In the genomic region with DNA sequence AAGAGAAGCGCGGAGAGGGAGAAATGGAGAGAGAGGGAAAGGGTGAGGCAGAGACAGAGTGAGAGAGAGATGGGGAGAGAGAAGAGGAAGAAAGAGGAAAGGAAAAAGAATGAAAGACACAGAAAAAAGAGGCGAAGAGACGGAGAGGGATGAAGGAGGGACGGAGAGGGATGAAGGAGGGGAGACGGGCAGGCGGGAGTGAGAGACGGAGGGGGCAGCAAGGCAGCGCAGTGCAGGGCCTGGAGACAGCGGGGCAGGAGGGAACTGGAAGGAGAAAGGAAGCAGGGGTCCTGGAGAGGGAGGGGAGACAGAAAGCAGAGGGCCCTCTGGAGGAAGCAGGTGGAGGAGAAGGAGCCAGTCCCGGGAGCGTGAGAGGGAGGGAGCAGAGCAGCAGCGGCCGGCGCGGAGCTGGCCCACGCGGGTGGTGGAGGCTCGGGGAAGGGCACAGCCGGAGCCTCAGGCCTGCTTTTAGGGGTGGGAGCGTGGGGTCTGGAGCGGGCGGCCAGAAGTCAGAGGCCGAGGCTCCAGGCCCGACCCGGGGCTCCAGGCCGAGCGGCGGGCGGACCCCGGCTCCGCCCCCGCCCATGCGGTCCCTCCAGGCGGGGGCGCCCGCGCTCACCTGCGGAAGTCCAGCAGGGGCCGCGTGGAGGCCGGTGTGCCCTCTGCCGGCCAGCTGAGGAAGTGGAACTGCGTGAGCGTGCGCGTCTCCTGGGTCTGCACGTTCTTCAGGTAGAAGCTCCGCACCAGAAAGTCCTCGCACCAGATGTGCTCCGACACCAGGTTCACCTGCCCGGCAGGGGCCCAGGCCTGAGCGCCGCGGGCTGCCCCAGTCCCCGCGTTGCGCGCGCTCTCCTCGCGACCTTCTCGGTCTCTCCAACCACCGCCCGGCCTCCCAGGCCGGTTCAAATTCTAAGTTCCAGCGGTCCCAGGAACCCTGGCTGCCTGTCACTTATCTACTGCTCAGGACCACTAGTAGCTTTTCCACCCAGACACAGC, we compare ENCODE assay signal across 8 cellular contexts. TPM values are rescaled to one million over a fixed set of nuclear protein-coding genes. Genes with fewer than 3 reads are reported as not detected.
DNase-seq lines count a peak whose midpoint lies in the region; ATAC-seq and TF ChIP-seq lines count a peak whose summit lies in the region.

No MANE protein-coding gene starts in this region.

- CTCF ChIA-PET in WTC11 (lab: Charles Lee) = interaction anchor here (0.6 to 5.7 kb wide), 77 partner anchors 9 to 332 kb away, joined by 3 to 158 read pairs (median 5); a partner anchor contains a TSS

- H3K36me3 ChIP-seq in kidney epithelial cell (ENCODE audit: control insufficient read depth, insufficient read depth, low read length) = no peaks in the 10 kb centered on the region

- no peaks in the 10 kb centered on the region for H3K36me3 Mint-ChIP-seq in WTC11

- H3K27me3 ChIP-seq in kidney epithelial cell (ENCODE audit: control insufficient read depth, insufficient read depth, low read length) = peaks cover 9% of the 10 kb centered on the region

- H3K27ac ChIP-seq in caudate nucleus (ENCODE audit: low read depth, low read length) = peak overlapping the region; percentile 63

- H3K27me3 Mint-ChIP-seq in WTC11 (ENCODE audit: low read depth) = peaks cover 64% of the 10 kb centered on the region

- TF ChIP-seq CTCF in WTC11 (IDR thresholded peaks at IDR 0.05) (peak; percentile 96), kidney epithelial cell (IDR thresholded peaks at IDR 0.05; ENCODE audit: insufficient read depth, low read length, poor library complexity, severe bottlenecking) (peak; percentile 92)

- peak overlapping the region; percentile 88 for H3K4me3 Mint-ChIP-seq in WTC11

- peak overlapping the region; percentile 7; the same call in 1 of the 2 replicates for H3K27ac Mint-ChIP-seq in WTC11

- ATAC-seq in HG02885 (IDR thresholded peaks at IDR 0.05; ENCODE audit: poor library complexity, unreplicated experiment) (peak; percentile 91), WTC11 (peak; percentile 82)

- peaks cover 21% of the 10 kb centered on the region for H3K4me1 Mint-ChIP-seq in WTC11

- H3K9me3 Mint-ChIP-seq in WTC11 = peaks cover 5% of the 10 kb centered on the region; the same call in 1 of the 2 replicates

- DNase-seq in NCI-H524 (lab: John Stamatoyannopoulos, UW) = peak; percentile 54 to 73
- DNase-seq in NCI-H524 treated with DMSO at 0.1 percent for 48 hours (lab: John Stamatoyannopoulos, UW) = no peak
- peak; percentile 78 to 82 for DNase-seq in NCI-H2081 (lab: John Stamatoyannopoulos, UW)
- DNase-seq in WTC11 (ENCODE audit: low spot score) = peak; percentile 90
- peak in 54 of 61 donors; percentile 36 to 83 (median 65) for DNase-seq in caudate nucleus (lab: John Stamatoyannopoulos, UW)
- no peak for DNase-seq in kidney epithelial cell (ENCODE audit: low read depth)
- peak; percentile 79 to 85 for DNase-seq in stimulated activated CD4-positive, alpha-beta T cell treated with anti-CD3 and anti-CD28 coated beads, Interleukin-15, amount 100 ng/mL, for 48 hours (ENCODE audit: low read depth in 2 of 2)

- POLR2A ChIA-PET in WTC11 (lab: Charles Lee) = interaction anchor here (0.6 to 1.9 kb wide), 9 partner anchors 8 to 119 kb away, joined by 3 to 17 read pairs (median 5); a partner anchor contains a TSS

- H3K4me3 ChIP-seq in kidney epithelial cell (ENCODE audit: low read depth, low read length) = peak overlapping the region; percentile 49

TF ChIP-seq in WTC11, 78 proteins besides CTCF, POLR2A, EP300 and RAD21 (continues in another document):
- TF ChIP-seq HMGA2 (CRISPR knock-in tag; IDR thresholded peaks at IDR 0.05) (no peak), ATF1 (CRISPR knock-in tag; IDR thresholded peaks at IDR 0.05) (peak; percentile 59; the same call in 1 of the 2 replicates), MXD4 (CRISPR knock-in tag; IDR thresholded peaks at IDR 0.05; ENCODE audit: borderline replicate concordance) (no peak), ZNF121 (CRISPR knock-in tag; IDR thresholded peaks at IDR 0.05) (no peak), SP1 (CRISPR knock-in tag; conservative IDR thresholded peaks at IDR 0.05) (peak; percentile 90), NR2C2 (CRISPR knock-in tag; IDR thresholded peaks at IDR 0.05) (no peak), SMAD3 (CRISPR knock-in tag; IDR thresholded peaks at IDR 0.05; ENCODE audit: borderline replicate concordance) (no peak; the same call in 1 of the 2 replicates), ZNF423 (CRISPR knock-in tag; IDR thresholded peaks at IDR 0.05) (no peak), RELA (CRISPR knock-in tag; IDR thresholded peaks at IDR 0.05; ENCODE audit: borderline replicate concordance) (no peak), IRF2 (CRISPR knock-in tag; IDR thresholded peaks at IDR 0.05; ENCODE audit: borderline replicate concordance, low read depth) (no peak)
- TF ChIP-seq, protein P1, sequence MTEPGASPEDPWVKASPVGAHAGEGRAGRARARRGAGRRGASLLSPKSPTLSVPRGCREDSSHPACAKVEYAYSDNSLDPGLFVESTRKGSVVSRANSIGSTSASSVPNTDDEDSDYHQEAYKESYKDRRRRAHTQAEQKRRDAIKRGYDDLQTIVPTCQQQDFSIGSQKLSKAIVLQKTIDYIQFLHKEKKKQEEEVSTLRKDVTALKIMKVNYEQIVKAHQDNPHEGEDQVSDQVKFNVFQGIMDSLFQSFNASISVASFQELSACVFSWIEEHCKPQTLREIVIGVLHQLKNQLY (CRISPR knock-in tag; IDR thresholded peaks at IDR 0.05) = no peak
- TF ChIP-seq, protein P2, sequence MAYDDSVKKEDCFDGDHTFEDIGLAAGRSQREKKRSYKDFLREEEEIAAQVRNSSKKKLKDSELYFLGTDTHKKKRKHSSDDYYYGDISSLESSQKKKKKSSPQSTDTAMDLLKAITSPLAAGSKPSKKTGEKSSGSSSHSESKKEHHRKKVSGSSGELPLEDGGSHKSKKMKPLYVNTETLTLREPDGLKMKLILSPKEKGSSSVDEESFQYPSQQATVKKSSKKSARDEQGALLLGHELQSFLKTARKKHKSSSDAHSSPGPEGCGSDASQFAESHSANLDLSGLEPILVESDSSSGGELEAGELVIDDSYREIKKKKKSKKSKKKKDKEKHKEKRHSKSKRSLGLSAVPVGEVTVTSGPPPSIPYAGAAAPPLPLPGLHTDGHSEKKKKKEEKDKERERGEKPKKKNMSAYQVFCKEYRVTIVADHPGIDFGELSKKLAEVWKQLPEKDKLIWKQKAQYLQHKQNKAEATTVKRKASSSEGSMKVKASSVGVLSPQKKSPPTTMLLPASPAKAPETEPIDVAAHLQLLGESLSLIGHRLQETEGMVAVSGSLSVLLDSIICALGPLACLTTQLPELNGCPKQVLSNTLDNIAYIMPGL (CRISPR knock-in tag; IDR thresholded peaks at IDR 0.05) = peak; percentile 100
- TF ChIP-seq, protein P3, sequence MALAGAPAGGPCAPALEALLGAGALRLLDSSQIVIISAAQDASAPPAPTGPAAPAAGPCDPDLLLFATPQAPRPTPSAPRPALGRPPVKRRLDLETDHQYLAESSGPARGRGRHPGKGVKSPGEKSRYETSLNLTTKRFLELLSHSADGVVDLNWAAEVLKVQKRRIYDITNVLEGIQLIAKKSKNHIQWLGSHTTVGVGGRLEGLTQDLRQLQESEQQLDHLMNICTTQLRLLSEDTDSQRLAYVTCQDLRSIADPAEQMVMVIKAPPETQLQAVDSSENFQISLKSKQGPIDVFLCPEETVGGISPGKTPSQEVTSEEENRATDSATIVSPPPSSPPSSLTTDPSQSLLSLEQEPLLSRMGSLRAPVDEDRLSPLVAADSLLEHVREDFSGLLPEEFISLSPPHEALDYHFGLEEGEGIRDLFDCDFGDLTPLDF (CRISPR knock-in tag; IDR thresholded peaks at IDR 0.05) = no peak; the same call in 1 of the 2 replicates
- TF ChIP-seq, protein P4, sequence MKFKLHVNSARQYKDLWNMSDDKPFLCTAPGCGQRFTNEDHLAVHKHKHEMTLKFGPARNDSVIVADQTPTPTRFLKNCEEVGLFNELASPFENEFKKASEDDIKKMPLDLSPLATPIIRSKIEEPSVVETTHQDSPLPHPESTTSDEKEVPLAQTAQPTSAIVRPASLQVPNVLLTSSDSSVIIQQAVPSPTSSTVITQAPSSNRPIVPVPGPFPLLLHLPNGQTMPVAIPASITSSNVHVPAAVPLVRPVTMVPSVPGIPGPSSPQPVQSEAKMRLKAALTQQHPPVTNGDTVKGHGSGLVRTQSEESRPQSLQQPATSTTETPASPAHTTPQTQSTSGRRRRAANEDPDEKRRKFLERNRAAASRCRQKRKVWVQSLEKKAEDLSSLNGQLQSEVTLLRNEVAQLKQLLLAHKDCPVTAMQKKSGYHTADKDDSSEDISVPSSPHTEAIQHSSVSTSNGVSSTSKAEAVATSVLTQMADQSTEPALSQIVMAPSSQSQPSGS (CRISPR knock-in tag; IDR thresholded peaks at IDR 0.05; ENCODE audit: borderline replicate concordance, low read depth) = no peak
- TF ChIP-seq, protein P5, sequence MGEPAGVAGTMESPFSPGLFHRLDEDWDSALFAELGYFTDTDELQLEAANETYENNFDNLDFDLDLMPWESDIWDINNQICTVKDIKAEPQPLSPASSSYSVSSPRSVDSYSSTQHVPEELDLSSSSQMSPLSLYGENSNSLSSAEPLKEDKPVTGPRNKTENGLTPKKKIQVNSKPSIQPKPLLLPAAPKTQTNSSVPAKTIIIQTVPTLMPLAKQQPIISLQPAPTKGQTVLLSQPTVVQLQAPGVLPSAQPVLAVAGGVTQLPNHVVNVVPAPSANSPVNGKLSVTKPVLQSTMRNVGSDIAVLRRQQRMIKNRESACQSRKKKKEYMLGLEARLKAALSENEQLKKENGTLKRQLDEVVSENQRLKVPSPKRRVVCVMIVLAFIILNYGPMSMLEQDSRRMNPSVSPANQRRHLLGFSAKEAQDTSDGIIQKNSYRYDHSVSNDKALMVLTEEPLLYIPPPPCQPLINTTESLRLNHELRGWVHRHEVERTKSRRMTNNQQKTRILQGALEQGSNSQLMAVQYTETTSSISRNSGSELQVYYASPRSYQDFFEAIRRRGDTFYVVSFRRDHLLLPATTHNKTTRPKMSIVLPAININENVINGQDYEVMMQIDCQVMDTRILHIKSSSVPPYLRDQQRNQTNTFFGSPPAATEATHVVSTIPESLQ (CRISPR knock-in tag; IDR thresholded peaks at IDR 0.05) = no peak

RNA-seq across cellular contexts. Expression of a gene that starts 14.5 kb away (rescaled TPM):
- total RNA-seq in WTC11 (2021) (3.8 to 5.7 TPM (median 5.2 TPM) in 3 replicates), kidney epithelial cell (2.5 and 3.8 TPM in 2 replicates)

RNA-seq across cellular contexts. Expression of a gene that starts 15.5 kb away (rescaled TPM):
- total RNA-seq in WTC11 (2021) (36.1 to 42.8 TPM (median 40.3 TPM) in 3 replicates), kidney epithelial cell (60.9 and 62.6 TPM in 2 replicates)

RNA-seq across cellular contexts. Expression of a gene that starts 37.9 kb away (rescaled TPM):
- total RNA-seq in WTC11 (2021) (not detected in 3 replicates), kidney epithelial cell (not detected in 2 replicates)

RNA-seq across cellular contexts. Expression of a gene that starts 40.9 kb away (rescaled TPM):
- total RNA-seq in WTC11 (2021) (40.8 to 58.7 TPM (median 52.3 TPM) in 3 replicates), kidney epithelial cell (78.7 and 116 TPM in 2 replicates)

RNA-seq across cellular contexts. Expression of a gene that starts 41.6 kb away (rescaled TPM):
- total RNA-seq in WTC11 (2021) = 0.20 TPM in 1 of 3 replicates, not detected in the others
- total RNA-seq in kidney epithelial cell = not detected in 2 replicates

Comparison
In these comparisons a context has a peak if more than half of its experiments do, and no peak if none do; other contexts are left out.
1. DNase-seq: peak in NCI-H524 (2 of 2), NCI-H2081 (2 of 2), WTC11 (single experiment), caudate nucleus (54 of 61) and stimulated activated CD4-positive, alpha-beta T cell treated with anti-CD3 and anti-CD28 coated beads, Interleukin-15, amount 100 ng/mL, for 48 hours (2 of 2); none in NCI-H524 treated with DMSO at 0.1 percent for 48 hours (single experiment) and kidney epithelial cell (single experiment).